ENCODE assay signal across 8 cellular contexts in genomic region chr6:42049116-42049809, GRCh38. TPM values are rescaled to one million over a fixed set of nuclear protein-coding genes. Genes with fewer than 3 reads are reported as not detected.
DNase-seq lines count a peak whose midpoint lies in the region; ATAC-seq lines count a peak whose summit lies in the region.

No MANE protein-coding gene starts in this region.

- POLR2A ChIA-PET in activated CD4-positive, alpha-beta T cell treated with anti-CD3 and anti-CD28 coated beads for 36 hours (lab: Charles Lee) = interaction anchor here (0.5 to 2.1 kb wide), 10 partner anchors 8 to 515 kb away, joined by 3 to 9 read pairs (median 5); partner anchors contain the start of genes BYSL, MED20, TOMM6 and UBR2

- H3K36me3 Mint-ChIP-seq in activated CD4-positive, alpha-beta T cell treated with anti-CD3 and anti-CD28 coated beads for 36 hours (ENCODE audit: low read depth) = peaks cover 26% of the 10 kb centered on the region
- H3K36me3 Mint-ChIP-seq in activated naive CD4-positive, alpha-beta T cell treated with anti-CD3 and anti-CD28 coated beads, Interleukin-2, amount 50 U/mL, for 72 hours = peaks cover 17 to 48% of the 10 kb centered on the region in 2 donors
- peaks cover 0 to 29% (median 8%) of the 10 kb centered on the region in 3 donors for H3K36me3 Mint-ChIP-seq in immature natural killer cell

- peak overlapping the region; percentile 88 for H3K4me3 Mint-ChIP-seq in activated CD4-positive, alpha-beta T cell treated with anti-CD3 and anti-CD28 coated beads for 36 hours
- peak overlapping the region; percentile 98 to 99 (median 98) for H3K4me3 Mint-ChIP-seq in immature natural killer cell

- no peak for ATAC-seq in activated CD4-positive, alpha-beta T cell treated with anti-CD3 and anti-CD28 coated beads for 36 hours
- no peak for ATAC-seq in activated naive CD4-positive, alpha-beta T cell treated with anti-CD3 and anti-CD28 coated beads, Interleukin-2, amount 50 U/mL, for 72 hours
- ATAC-seq in GM19397 (IDR thresholded peaks at IDR 0.05; ENCODE audit: unreplicated experiment) (no peak), GM18520 (IDR thresholded peaks at IDR 0.05; ENCODE audit: unreplicated experiment) (no peak), GM18511 (IDR thresholded peaks at IDR 0.05; ENCODE audit: unreplicated experiment) (no peak)

- no peaks in the 10 kb centered on the region for H3K27me3 ChIP-seq in subcutaneous abdominal adipose tissue (ENCODE audit: control insufficient read depth in 5 of 5, insufficient read depth in 4 of 5, low read length in 5 of 5)

- intact Hi-C loops in activated CD4-positive, alpha-beta T cell treated with anti-CD3 and anti-CD28 coated beads for 36 hours (cut with DNase I, micrococcal nuclease) = loop anchor here in 1 of 2 experiments (5.0 kb wide), 3 partner anchors 502 to 733 kb away; partner anchors contain the start of genes BICRAL and FOXP4

- peaks cover 0 to 4% (median 2%) of the 10 kb centered on the region in 5 donors for H3K36me3 ChIP-seq in subcutaneous abdominal adipose tissue (ENCODE audit: control insufficient read depth in 5 of 5, insufficient read depth in 5 of 5, low read length in 5 of 5)

- H3K27ac Mint-ChIP-seq in activated CD4-positive, alpha-beta T cell treated with anti-CD3 and anti-CD28 coated beads for 36 hours = peak overlapping the region; percentile 96
- peak overlapping the region; percentile 94 to 98 for H3K27ac Mint-ChIP-seq in activated naive CD4-positive, alpha-beta T cell treated with anti-CD3 and anti-CD28 coated beads, Interleukin-2, amount 50 U/mL, for 72 hours
- peak overlapping the region; percentile 83 to 98 (median 93) for H3K27ac Mint-ChIP-seq in immature natural killer cell

- no peaks in the 10 kb centered on the region for H3K27me3 Mint-ChIP-seq in activated CD4-positive, alpha-beta T cell treated with anti-CD3 and anti-CD28 coated beads for 36 hours
- H3K27me3 Mint-ChIP-seq in immature natural killer cell (ENCODE audit: low read depth in 3 of 3) = peaks cover 5 to 11% (median 6%) of the 10 kb centered on the region in 3 donors

- no peaks in the 10 kb centered on the region for H3K9me3 Mint-ChIP-seq in activated CD4-positive, alpha-beta T cell treated with anti-CD3 and anti-CD28 coated beads for 36 hours (ENCODE audit: low read depth)
- H3K9me3 Mint-ChIP-seq in activated naive CD4-positive, alpha-beta T cell treated with anti-CD3 and anti-CD28 coated beads, Interleukin-2, amount 50 U/mL, for 72 hours = no peaks in the 10 kb centered on the region
- no peaks in the 10 kb centered on the region for H3K9me3 Mint-ChIP-seq in immature natural killer cell

- peak; percentile 51 for DNase-seq in activated CD4-positive, alpha-beta T cell treated with anti-CD3 and anti-CD28 coated beads for 36 hours
- DNase-seq in activated CD4-positive, alpha-beta T cell treated with anti-CD3 and anti-CD28 coated beads, Interleukin-2, amount 50 U/mL, for 1 hour = no peak
- no peak for DNase-seq in activated naive CD4-positive, alpha-beta T cell treated with anti-CD3 and anti-CD28 coated beads, Interleukin-2, amount 50 U/mL, for 72 hours (ENCODE audit: low spot score in 2 of 2)
- peak in 1 of 3 donors; percentile 19 for DNase-seq in immature natural killer cell

- peak overlapping the region; percentile 90 for H3K27ac ChIP-seq in subcutaneous abdominal adipose tissue (ENCODE audit: low read depth, low read length)

- peak overlapping the region in 4 of 5 donors; percentile 79 to 89 (median 85) for H3K4me3 ChIP-seq in subcutaneous abdominal adipose tissue (ENCODE audit: low read depth in 1 of 5, low read length in 5 of 5)

- peak overlapping the region in 1 of 5 donors; percentile 74 for H3K9ac ChIP-seq in subcutaneous abdominal adipose tissue (ENCODE audit: low read length in 5 of 5)

- peaks cover 71% of the 10 kb centered on the region for H3K4me1 Mint-ChIP-seq in activated CD4-positive, alpha-beta T cell treated with anti-CD3 and anti-CD28 coated beads for 36 hours
- H3K4me1 Mint-ChIP-seq in immature natural killer cell = peaks cover 69 to 84% of the 10 kb centered on the region in 2 donors

- H3K4me1 ChIP-seq in subcutaneous abdominal adipose tissue (ENCODE audit: control insufficient read depth in 5 of 5, insufficient read depth in 5 of 5, low read length in 5 of 5) = peaks cover 20 to 86% (median 79%) of the 10 kb centered on the region in 5 donors

- no peaks in the 10 kb centered on the region for H3K9me3 ChIP-seq in subcutaneous abdominal adipose tissue (ENCODE audit: control insufficient read depth in 5 of 5, low read length in 5 of 5)

- CTCF ChIA-PET in activated CD4-positive, alpha-beta T cell treated with anti-CD3 and anti-CD28 coated beads for 36 hours (lab: Charles Lee) = interaction anchor here (0.9 to 14.9 kb wide), 11 partner anchors 8 to 268 kb away, joined by 3 to 355 read pairs (median 4); partner anchors contain the start of genes BYSL, CCND3, MED20 and PRICKLE4

RNA-seq across cellular contexts. Expression of gene TAF8, which starts 1.1 kb away (rescaled TPM):
- 10 to 100 TPM; 52.3 to 53.1 TPM for total RNA-seq in activated CD4-positive, alpha-beta T cell treated with anti-CD3 and anti-CD28 coated beads for 36 hours
- 10 to 100 TPM; 62.9 to 77.1 TPM for total RNA-seq in activated naive CD4-positive, alpha-beta T cell treated with anti-CD3 and anti-CD28 coated beads, Interleukin-2, amount 50 U/mL, for 72 hours
- polyA plus RNA-seq in immature natural killer cell = 10 to 100 TPM in 2 of 3 donors, 1 to 10 TPM in 1; 8.5 to 23.0 (median 14.6) TPM
